Comparison of ENCODE assay signal across 14 cellular contexts in the genomic region with DNA sequence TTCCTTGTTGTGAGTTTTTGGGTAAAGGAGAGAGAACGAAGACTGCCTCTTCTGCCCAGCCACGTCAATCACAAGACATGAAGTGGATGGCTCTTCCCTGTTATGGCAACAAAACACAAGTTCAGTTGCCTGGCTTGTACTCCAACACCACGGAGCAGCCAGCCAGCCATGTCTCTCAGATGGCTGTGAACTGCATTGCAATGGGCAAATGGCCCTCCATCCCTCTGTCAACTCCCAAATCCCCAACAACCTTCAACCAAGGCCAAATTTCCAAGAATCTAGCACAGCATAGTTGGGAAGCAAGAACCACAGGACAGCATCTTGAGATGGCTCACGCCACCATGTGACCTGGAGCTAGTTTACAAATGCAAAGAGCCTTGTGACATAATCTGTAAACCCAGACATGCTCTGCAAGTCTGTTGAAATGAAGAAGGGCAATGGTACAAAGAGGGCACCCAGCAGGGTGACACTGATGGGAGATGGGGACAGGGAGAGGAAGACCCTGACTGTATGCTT. TPM values are rescaled to one million over a fixed set of nuclear protein-coding genes. Genes with fewer than 3 reads are reported as not detected.
DNase-seq lines count a peak whose midpoint lies in the region; ATAC-seq and TF ChIP-seq lines count a peak whose summit lies in the region.
"Had no signal": no experiment of that assay in that cellular context is flagged by ENCODE, and none has a peak within 500 bp of the region (broad histone marks: within the 10 kb centered on the region; RNA-seq: fewer than 3 reads in every experiment).

No MANE protein-coding gene starts in this region.

- H3K4me1 ChIP-seq in fibroblast of lung (ENCODE audit: control insufficient read depth, extremely low read depth, insufficient read depth, low read length): peaks cover 19% of the 10 kb centered on the region
- peaks cover 33% of the 10 kb centered on the region for H3K4me1 ChIP-seq in osteoblast (ENCODE audit: insufficient read depth, low read length)
- peaks cover 39% of the 10 kb centered on the region for H3K4me1 ChIP-seq in vagina

- H3K4me3 Mint-ChIP-seq in T-helper 17 cell: no peak overlapping the region
- H3K4me3 Mint-ChIP-seq: activated T-helper 1 cell treated with anti-CD3 and anti-CD28 coated beads, Interleukin-12 subunit alpha, Interleukin-12 subunit beta, Interleukin-2, Interleukin-4 antibody, amounts not matched to agents 30 ng/mL and 10 ng/mL and 1 ng/mL, durations not matched to agents 14 hours and 24 hours and 36 hours; natural killer cell had no signal

- ATAC-seq in Right ventricle myocardium inferior (peak; percentile 15), omental fat pad (ENCODE audit: low FRiP score) (no peak), T-helper 17 cell (no peak)
- ATAC-seq: natural killer cell had no signal

- H3K79me2 ChIP-seq in fibroblast of lung (ENCODE audit: control insufficient read depth, insufficient read depth, low read length): no peaks in the 10 kb centered on the region
- H3K79me2 ChIP-seq in osteoblast (ENCODE audit: insufficient read depth, low read length): no peaks in the 10 kb centered on the region

- no peaks in the 10 kb centered on the region for H4K20me1 ChIP-seq in fibroblast of lung (ENCODE audit: control insufficient read depth, extremely low read depth, insufficient read depth, low read length)
- H4K20me1 ChIP-seq in osteoblast (ENCODE audit: insufficient read depth, low read length): no peaks in the 10 kb centered on the region

- H3K27ac ChIP-seq in fibroblast of lung (ENCODE audit: insufficient read depth, low read length) (peak overlapping the region; percentile 61), osteoblast (ENCODE audit: low read depth, low read length) (peak overlapping the region; percentile 92), vagina (peak overlapping the region; percentile 90)
- H3K27ac ChIP-seq: SK-N-MC had no signal

- no peaks in the 10 kb centered on the region for H3K36me3 ChIP-seq in fibroblast of lung (ENCODE audit: control insufficient read depth, insufficient read depth, low read length)
- no peaks in the 10 kb centered on the region for H3K36me3 ChIP-seq in osteoblast (ENCODE audit: insufficient read depth, low read length)
- no peaks in the 10 kb centered on the region for H3K36me3 ChIP-seq in vagina

- peak overlapping the region; percentile 7 for H2AFZ ChIP-seq in fibroblast of lung (ENCODE audit: low read length)
- H2AFZ ChIP-seq in osteoblast (ENCODE audit: low read length): peak overlapping the region; percentile 65

- TF ChIP-seq POLR2A in vagina (IDR thresholded peaks at IDR 0.05): no peak

- H3K4me1 Mint-ChIP-seq in T-helper 17 cell: no peaks in the 10 kb centered on the region
- H3K4me1 Mint-ChIP-seq: natural killer cell had no signal

- H3K4me3 ChIP-seq in fibroblast of lung (replicated peaks in 1 of 4; ENCODE audit: control extremely low read depth in 1 of 4, insufficient read depth in 1 of 4, low read depth in 3 of 4, low read length in 4 of 4) (no peak overlapping the region), osteoblast (ENCODE audit: insufficient read depth, low read length) (no peak overlapping the region), vagina (no peak overlapping the region)
- H3K4me3 ChIP-seq: SK-N-MC had no signal

- H3K4me2 ChIP-seq in fibroblast of lung (ENCODE audit: extremely low read depth, insufficient read depth, low read length) (no peak overlapping the region), osteoblast (ENCODE audit: insufficient read depth, low read length) (peak overlapping the region; percentile 51)

- no peak overlapping the region for H3K9ac ChIP-seq in fibroblast of lung (ENCODE audit: insufficient read depth, low read length)

- no peaks in the 10 kb centered on the region for H3K9me3 ChIP-seq in fibroblast of lung (ENCODE audit: control insufficient read depth, insufficient read depth, low read depth, low read length)
- H3K9me3 ChIP-seq in osteoblast (ENCODE audit: low read depth, low read length): no peaks in the 10 kb centered on the region
- no peaks in the 10 kb centered on the region for H3K9me3 ChIP-seq in vagina
- H3K9me3 ChIP-seq in T-helper 17 cell (ENCODE audit: control insufficient read depth, low read length, poor library complexity, severe bottlenecking): no peaks in the 10 kb centered on the region

- H3K27ac Mint-ChIP-seq in T-helper 17 cell: no peak overlapping the region
- H3K27ac Mint-ChIP-seq: activated T-helper 1 cell treated with anti-CD3 and anti-CD28 coated beads, Interleukin-12 subunit alpha, Interleukin-12 subunit beta, Interleukin-2, Interleukin-4 antibody, amounts not matched to agents 30 ng/mL and 10 ng/mL and 1 ng/mL, durations not matched to agents 14 hours and 24 hours and 36 hours; natural killer cell had no signal

- peaks cover 14% of the 10 kb centered on the region for H3K27me3 Mint-ChIP-seq in T-helper 17 cell

- H3K27me3 ChIP-seq in fibroblast of lung (ENCODE audit: control insufficient read depth, insufficient read depth, low read length) (no peaks in the 10 kb centered on the region), osteoblast (ENCODE audit: insufficient read depth, low read length) (no peaks in the 10 kb centered on the region), vagina (no peaks in the 10 kb centered on the region)

- H3K36me3 Mint-ChIP-seq in T-helper 17 cell (ENCODE audit: low read depth): no peaks in the 10 kb centered on the region
- H3K36me3 Mint-ChIP-seq: natural killer cell had no signal

- TF ChIP-seq CTCF in fibroblast of lung (conservative IDR thresholded peaks at IDR 0.05 in 1 of 2, IDR thresholded peaks at IDR 0.05 in 1 of 2; ENCODE audit: low read depth in 1 of 2, low read length in 2 of 2) (no peak), osteoblast (IDR thresholded peaks at IDR 0.05; ENCODE audit: extremely low read depth, low read depth, low read length) (no peak), vagina (IDR thresholded peaks at IDR 0.05) (no peak), omental fat pad (IDR thresholded peaks at IDR 0.05) (no peak)

- intact Hi-C loops in Right ventricle myocardium inferior (cut with DNase I) (loop anchor here (2.0 to 10.0 kb wide), 4 partner anchors 45 to 86 kb away; a partner anchor contains a TSS), cardiac septum (cut with DNase I) (loop anchor here (2.0 to 5.0 kb wide), 4 partner anchors 34 to 364 kb away; a partner anchor contains a TSS), vagina (cut with DNase I) (loop anchor here (10.0 kb wide), 1 partner anchor 51 kb away; a partner anchor contains a TSS)

- DNase-seq in Right ventricle myocardium inferior (ENCODE audit: missing footprints) (peak; percentile 72), cardiac septum (ENCODE audit: low spot score) (no peak), fibroblast of lung (ENCODE audit: low read depth in 2 of 2) (no peak), osteoblast (ENCODE audit: insufficient read length, low spot score, missing footprints) (no peak), vagina (ENCODE audit: extremely low spot score in 2 of 2) (no peak), NCI-H526 (lab: John Stamatoyannopoulos, UW) (no peak), omental fat pad (ENCODE audit: low spot score) (no peak), T-helper 17 cell (no peak)
- DNase-seq: activated CD4-positive, alpha-beta T cell treated with anti-CD3 and anti-CD28 coated beads for 1 hour; cortex of kidney; natural killer cell; NCI-H345 had no signal

RNA-seq across cellular contexts. Expression of a gene that starts 53.9 kb away (rescaled TPM):
- total RNA-seq in Right ventricle myocardium inferior: 8.7 TPM
- total RNA-seq in cardiac septum: 3.7 TPM
- total RNA-seq in fibroblast of lung: not detected in 2 replicates
- polyA plus RNA-seq in fibroblast of lung: not detected in 2 replicates
- not detected in 2 replicates for polyA plus RNA-seq in fibroblast of lung (2012)
- not detected in 2 replicates for polyA minus RNA-seq in fibroblast of lung (ENCODE audit: low replicate concordance)
- total RNA-seq in osteoblast: not detected in 2 replicates
- 3.2 TPM for total RNA-seq in vagina
- 10 to 100 TPM in 2 of 4 donors, 1 to 10 TPM in 1, under 1 TPM in 1; 0.74 to 25.2 (median 6.5) TPM for total RNA-seq in omental fat pad
- under 1 TPM in 1 of 2 donors, not detected in 1; 0.39 TPM for total RNA-seq in T-helper 17 cell
- total RNA-seq: activated T-helper 1 cell treated with anti-CD3 and anti-CD28 coated beads, Interleukin-12 subunit alpha, Interleukin-12 subunit beta, Interleukin-2, Interleukin-4 antibody, amounts not matched to agents 30 ng/mL and 10 ng/mL and 1 ng/mL, durations not matched to agents 14 hours and 24 hours and 36 hours had no signal
